12 cellular contexts compared by ENCODE assay signal in genomic region chr17:40094874-40095273, GRCh38. TPM values are rescaled to one million over a fixed set of nuclear protein-coding genes. Genes with fewer than 3 reads are reported as not detected.
DNase-seq lines count a peak whose midpoint lies in the region; ATAC-seq, FAIRE-seq and TF ChIP-seq lines count a peak whose summit lies in the region.
"Had no signal": no experiment of that assay in that cellular context is flagged by ENCODE, and none has a peak within 500 bp of the region (broad histone marks: within the 10 kb centered on the region; RNA-seq: fewer than 3 reads in every experiment).

No MANE protein-coding gene starts in this region.

- H3K9ac ChIP-seq in K562 (ENCODE audit: insufficient read depth in 1 of 2, low read depth in 2 of 2, low read length in 2 of 2): no peak overlapping the region

- H3K4me2 ChIP-seq in K562 (ENCODE audit: insufficient read depth, low read length): no peak overlapping the region

- TF ChIP-seq CTCF in K562 (IDR thresholded peaks at IDR 0.05 in 2 of 3, conservative IDR thresholded peaks at IDR 0.05 in 1 of 3; ENCODE audit: insufficient read depth in 2 of 3, low read depth in 1 of 3, low read length in 3 of 3) (no peak), thyroid gland (IDR thresholded peaks at IDR 0.05) (no peak)

- intact Hi-C loops in K562 (cut with micrococcal nuclease): no loop called here
- intact Hi-C loops in thyroid gland (cut with DNase I): loop anchor here (5.0 kb wide), 1 partner anchor 33 kb away; the partner anchor contains the start of gene THRA

- peaks cover 56% of the 10 kb centered on the region for H3K4me1 Mint-ChIP-seq in activated CD8-positive, alpha-beta memory T cell treated with anti-CD3 and anti-CD28 coated beads, Interleukin-2, amount 10 ng/mL, durations not matched to agents 7 days and 5 days

- no peak for TF ChIP-seq EP300 in K562 (IDR thresholded peaks at IDR 0.05; ENCODE audit: low read length)

- H3K9me3 ChIP-seq in K562 (replicated peaks; ENCODE audit: control insufficient read depth, insufficient read depth, low read depth, low read length): no peaks in the 10 kb centered on the region
- H3K9me3 ChIP-seq in muscle layer of duodenum (ENCODE audit: control insufficient read depth in 1 of 2, low read length in 2 of 2): no peaks in the 10 kb centered on the region
- H3K9me3 ChIP-seq in thyroid gland: no peaks in the 10 kb centered on the region

- POLR2A ChIA-PET in K562 (lab: Yijun Ruan, JAX): interaction anchor here (1.8 kb wide), 1 partner anchor 29 kb away, joined by 9 read pairs; no protein-coding TSS in a partner anchor

- in situ Hi-C loops in K562 (cut with MboI): no loop called here

- peaks cover 23% of the 10 kb centered on the region for H3K79me2 ChIP-seq in K562 (ENCODE audit: control insufficient read depth, insufficient read depth, low read length)

- no peak overlapping the region for H3K4me3 Mint-ChIP-seq in activated CD8-positive, alpha-beta memory T cell treated with anti-CD3 and anti-CD28 coated beads, Interleukin-2, amount 10 ng/mL, durations not matched to agents 7 days and 5 days
- H3K4me3 Mint-ChIP-seq: nephron had no signal

- no peak for TF ChIP-seq RAD21 in K562 (CRISPR knock-in tag; conservative IDR thresholded peaks at IDR 0.05 in 1 of 2, IDR thresholded peaks at IDR 0.05 in 1 of 2)

- peaks cover 27% of the 10 kb centered on the region for H3K36me3 Mint-ChIP-seq in activated CD8-positive, alpha-beta memory T cell treated with anti-CD3 and anti-CD28 coated beads, Interleukin-2, amount 10 ng/mL, durations not matched to agents 7 days and 5 days

- no peak for FAIRE-seq in K562 (lab: Jason Lieb, UNC)
- no peak for FAIRE-seq in GM12892 (lab: Jason Lieb, UNC)
- FAIRE-seq: endothelial cell of umbilical vein had no signal

- no peaks in the 10 kb centered on the region for H4K20me1 ChIP-seq in K562 (replicated peaks; ENCODE audit: control insufficient read depth, insufficient read depth, low read length)

- H3K4me3 ChIP-seq in K562: no peak overlapping the region
- H3K4me3 ChIP-seq in muscle layer of duodenum (ENCODE audit: low read depth in 1 of 2, low read length in 2 of 2): no peak overlapping the region
- H3K4me3 ChIP-seq in thyroid gland (replicated peaks in 1 of 3): no peak overlapping the region

- no peaks in the 10 kb centered on the region for H3K27me3 Mint-ChIP-seq in activated CD8-positive, alpha-beta memory T cell treated with anti-CD3 and anti-CD28 coated beads, Interleukin-2, amount 10 ng/mL, durations not matched to agents 7 days and 5 days

- DNase-seq in activated CD8-positive, alpha-beta memory T cell treated with anti-CD3 and anti-CD28 coated beads, Interleukin-2, amount 10 ng/mL, durations not matched to agents 7 days and 5 days: no peak
- DNase-seq in activated CD8-positive, alpha-beta memory T cell treated with anti-CD3 and anti-CD28 coated beads for 24 hours: no peak
- DNase-seq in K562 (ENCODE audit: extremely low read depth in 1 of 4, low spot score in 3 of 4): no peak
- no peak for DNase-seq in thyroid gland
- DNase-seq in hippocampal formation (lab: John Stamatoyannopoulos, UW): no peak
- no peak for DNase-seq in NCI-H2227 (lab: John Stamatoyannopoulos, UW; ENCODE audit: unreplicated experiment)
- no peak for DNase-seq in GM12892 (ENCODE audit: insufficient read length)
- DNase-seq: DMS79 treated with DMSO at 0.1 percent for 48 hours, NCI-H1694 had no signal

- H3K27ac ChIP-seq in K562 (ENCODE audit: extremely low read depth, low read depth, low read length) (no peak overlapping the region), muscle layer of duodenum (ENCODE audit: low read length) (peak overlapping the region; percentile 36), thyroid gland (peak overlapping the region; percentile 96 to 99 (median 99))

- no peak overlapping the region for H2AFZ ChIP-seq in K562 (ENCODE audit: low read depth, low read length)

- H3K27me3 ChIP-seq in K562 (ENCODE audit: control insufficient read depth in 2 of 2, insufficient read depth in 2 of 2, low read length in 2 of 2): no peaks in the 10 kb centered on the region
- H3K27me3 ChIP-seq in muscle layer of duodenum (ENCODE audit: low read depth, low read length): no peaks in the 10 kb centered on the region
- H3K27me3 ChIP-seq in thyroid gland: no peaks in the 10 kb centered on the region

- no peaks in the 10 kb centered on the region for H3K9me3 Mint-ChIP-seq in activated CD8-positive, alpha-beta memory T cell treated with anti-CD3 and anti-CD28 coated beads, Interleukin-2, amount 10 ng/mL, durations not matched to agents 7 days and 5 days (ENCODE audit: low read depth)
- H3K9me3 Mint-ChIP-seq: nephron had no signal

- CTCF ChIA-PET in activated CD8-positive, alpha-beta memory T cell treated with anti-CD3 and anti-CD28 coated beads, Interleukin-2, amount 10 ng/mL, durations not matched to agents 7 days and 5 days (lab: Charles Lee): interaction anchor here (1.3 to 9.5 kb wide), 6 partner anchors 9 to 97 kb away, joined by 3 to 164 read pairs (median 10); no protein-coding TSS in a partner anchor
- CTCF ChIA-PET in K562 (lab: Yijun Ruan, JAX; ENCODE audit: low intra/inter-chr PET ratio): no interaction called here

- peak overlapping the region; percentile 85 for H3K27ac Mint-ChIP-seq in activated CD8-positive, alpha-beta memory T cell treated with anti-CD3 and anti-CD28 coated beads, Interleukin-2, amount 10 ng/mL, durations not matched to agents 7 days and 5 days

- H3K36me3 ChIP-seq in K562 (ENCODE audit: control insufficient read depth, insufficient read depth, low read length): peaks cover 73% of the 10 kb centered on the region; the same call in 2 of the 3 replicates
- peaks cover 38 to 52% of the 10 kb centered on the region in 2 donors for H3K36me3 ChIP-seq in muscle layer of duodenum (ENCODE audit: control insufficient read depth in 1 of 2, insufficient read depth in 2 of 2, low read length in 2 of 2)
- peaks cover 36 to 40% of the 10 kb centered on the region in 2 donors for H3K36me3 ChIP-seq in thyroid gland

- TF ChIP-seq POLR2A in K562 (conservative IDR thresholded peaks at IDR 0.05): no peak
- TF ChIP-seq POLR2A in thyroid gland (IDR thresholded peaks at IDR 0.05): no peak
- TF ChIP-seq POLR2A in GM12892 (IDR thresholded peaks at IDR 0.05; ENCODE audit: low read depth, low read length): no peak

- peaks cover 4% of the 10 kb centered on the region for H3K9me1 ChIP-seq in K562 (ENCODE audit: control insufficient read depth, insufficient read depth, low read length)

- ATAC-seq in activated CD8-positive, alpha-beta memory T cell treated with anti-CD3 and anti-CD28 coated beads, Interleukin-2, amount 10 ng/mL, durations not matched to agents 7 days and 5 days: no peak
- ATAC-seq in K562: no peak

- H3K4me1 ChIP-seq in K562 (replicated peaks in 1 of 2; ENCODE audit: control insufficient read depth in 2 of 2, insufficient read depth in 2 of 2, low read length in 2 of 2) (peaks cover 21 to 48% of the 10 kb centered on the region in 2 experiments), muscle layer of duodenum (ENCODE audit: control insufficient read depth in 1 of 2, insufficient read depth in 2 of 2, low read length in 2 of 2) (peaks cover 27 to 83% of the 10 kb centered on the region in 2 donors), thyroid gland (peaks cover 41 to 77% of the 10 kb centered on the region in 2 donors)

- no TSS peak for BruUV-seq in K562 (replicated peaks; lab: Mats Ljungman, UMichigan)

- WGBS in K562 (ENCODE audit: insufficient coverage, low coverage, missing lambda C conversion rate): 91% methylated on average over 12 of the region's 14 CpGs
- 88% methylated on average over 14 of the region's 14 CpGs for WGBS in thyroid gland, 2 donors

RNA-seq across cellular contexts. Expression of gene NR1D1, which starts 5.5 kb away (rescaled TPM):
- 1 to 10 TPM; 3.3 to 4.8 TPM for total RNA-seq in activated CD8-positive, alpha-beta memory T cell treated with anti-CD3 and anti-CD28 coated beads, Interleukin-2, amount 10 ng/mL, durations not matched to agents 7 days and 5 days
- 2.3 and 7.8 TPM in 2 replicates for total RNA-seq in K562 (2011; cell fraction: chromatin; rRNA removed; ENCODE audit: low replicate concordance)
- total RNA-seq in K562 (2011; cell fraction: nucleolus; rRNA removed): 3.6 and 4.0 TPM in 2 replicates
- 3.1 and 3.2 TPM in 2 replicates for total RNA-seq in K562 (2011; cell fraction: nucleoplasm; rRNA removed)
- total RNA-seq in K562 (2014; rRNA removed) (0.78 and 1.00 TPM in 2 replicates), K562 (2014; rRNA removed; fragmentation: Illumina TruSeq; extraction: Trizol) (0.32 and 0.47 TPM in 2 replicates), K562 (2015; rRNA removed; fragmentation: Illumina TruSeq; extraction: Trizol) (0.65 and 1.2 TPM in 2 replicates), K562 (2021) (6.6 and 7.7 TPM in 2 replicates), thyroid gland (1 to 10 TPM; 3.4 to 9.9 (median 5.1) TPM)
- polyA plus RNA-seq in K562 (2011; rRNA removed) (0.25 and 0.41 TPM in 2 replicates), K562 (2014; fragmentation: Illumina TruSeq; extraction: Trizol) (4.7 and 6.9 TPM in 2 replicates), K562 (2014; fragmentation: Nextera tagmentation; extraction: Ambion mirVana) (under 1 TPM; 0.27 TPM), K562 (2014; rRNA removed) (1.4 and 2.0 TPM in 2 replicates)
- 0.21 and 0.89 TPM in 2 replicates for polyA plus RNA-seq in K562 (2011; cell fraction: cytosol; rRNA removed)
- polyA plus RNA-seq in K562 (2011; cell fraction: nucleus; rRNA removed): 1.3 and 5.0 TPM in 2 replicates
- 5.3 and 5.4 TPM in 2 replicates for polyA plus RNA-seq in K562 (2012)
- 0.42 and 0.63 TPM in 2 replicates for polyA minus RNA-seq in K562 (2011; rRNA and poly(A)+ RNA removed)
- 0.46 and 3.3 TPM in 2 replicates for polyA minus RNA-seq in K562 (2011; cell fraction: cytosol; rRNA and poly(A)+ RNA removed)
- 2.2 and 2.6 TPM in 2 replicates for polyA minus RNA-seq in K562 (2011; cell fraction: nucleus; rRNA and poly(A)+ RNA removed)
- 1.2 TPM for polyA plus RNA-seq in GM12892 (2012; ENCODE audit: missing spikeins)

RNA-seq across cellular contexts. Expression of gene MSL1, which starts 26.9 kb away (rescaled TPM):
- 10 to 100 TPM; 91.4 to 94.7 TPM for total RNA-seq in activated CD8-positive, alpha-beta memory T cell treated with anti-CD3 and anti-CD28 coated beads, Interleukin-2, amount 10 ng/mL, durations not matched to agents 7 days and 5 days
- 152 and 243 TPM in 2 replicates for total RNA-seq in K562 (2011; cell fraction: chromatin; rRNA removed; ENCODE audit: low replicate concordance)
- total RNA-seq in K562 (2011; cell fraction: nucleolus; rRNA removed): 80.5 and 93.3 TPM in 2 replicates
- 126 and 148 TPM in 2 replicates for total RNA-seq in K562 (2011; cell fraction: nucleoplasm; rRNA removed)
- total RNA-seq in K562 (2014; rRNA removed): 51.7 and 52.4 TPM in 2 replicates
- total RNA-seq in K562 (2014; rRNA removed; fragmentation: Illumina TruSeq; extraction: Trizol): 61.9 and 64.9 TPM in 2 replicates
- total RNA-seq in K562 (2015; rRNA removed; fragmentation: Illumina TruSeq; extraction: Trizol): 77.8 and 91.8 TPM in 2 replicates
- 48.6 and 61.8 TPM in 2 replicates for total RNA-seq in K562 (2021)
- 48.0 and 66.7 TPM in 2 replicates for polyA plus RNA-seq in K562 (2011; rRNA removed)
- polyA plus RNA-seq in K562 (2011; cell fraction: cytosol; rRNA removed): 15.6 and 17.6 TPM in 2 replicates
- 122 and 128 TPM in 2 replicates for polyA plus RNA-seq in K562 (2011; cell fraction: nucleus; rRNA removed)
- 40.1 and 52.3 TPM in 2 replicates for polyA plus RNA-seq in K562 (2012)
- polyA plus RNA-seq in K562 (2014; fragmentation: Illumina TruSeq; extraction: Trizol): 99.3 and 120 TPM in 2 replicates
- polyA plus RNA-seq in K562 (2014; fragmentation: Nextera tagmentation; extraction: Ambion mirVana): 10 to 100 TPM; 13.8 to 13.9 TPM
- 62.8 and 74.1 TPM in 2 replicates for polyA plus RNA-seq in K562 (2014; rRNA removed)
- 56.6 and 69.1 TPM in 2 replicates for polyA minus RNA-seq in K562 (2011; rRNA and poly(A)+ RNA removed)
- 16.1 and 30.2 TPM in 2 replicates for polyA minus RNA-seq in K562 (2011; cell fraction: cytosol; rRNA and poly(A)+ RNA removed)
- 40.7 and 50.6 TPM in 2 replicates for polyA minus RNA-seq in K562 (2011; cell fraction: nucleus; rRNA and poly(A)+ RNA removed)
- 100 to 1,000 TPM in 1 of 4 donors, 10 to 100 TPM in 3; 69.9 to 101 (median 80.4) TPM for total RNA-seq in thyroid gland
- polyA plus RNA-seq in GM12892 (2012; ENCODE audit: missing spikeins): 57.4 TPM

RNA-seq across cellular contexts. Expression of gene THRA, which starts 32.1 kb away (rescaled TPM):
- 1 to 10 TPM; 5.9 to 8.3 TPM for total RNA-seq in activated CD8-positive, alpha-beta memory T cell treated with anti-CD3 and anti-CD28 coated beads, Interleukin-2, amount 10 ng/mL, durations not matched to agents 7 days and 5 days
- total RNA-seq in K562 (2011; cell fraction: chromatin; rRNA removed; ENCODE audit: low replicate concordance): 10.8 and 15.6 TPM in 2 replicates
- total RNA-seq in K562 (2011; cell fraction: nucleolus; rRNA removed): 7.5 and 8.0 TPM in 2 replicates
- 10.3 and 15.7 TPM in 2 replicates for total RNA-seq in K562 (2011; cell fraction: nucleoplasm; rRNA removed)
- total RNA-seq in K562 (2014; rRNA removed) (13.8 and 18.9 TPM in 2 replicates), K562 (2014; rRNA removed; fragmentation: Illumina TruSeq; extraction: Trizol) (7.5 and 9.1 TPM in 2 replicates), K562 (2015; rRNA removed; fragmentation: Illumina TruSeq; extraction: Trizol) (12.2 and 13.2 TPM in 2 replicates), K562 (2021) (22.7 and 23.4 TPM in 2 replicates), thyroid gland (10 to 100 TPM; 34.0 to 52.9 (median 44.8) TPM)
- polyA plus RNA-seq in K562 (2011; rRNA removed) (8.3 and 9.3 TPM in 2 replicates), K562 (2014; fragmentation: Illumina TruSeq; extraction: Trizol) (19.7 and 21.6 TPM in 2 replicates), K562 (2014; fragmentation: Nextera tagmentation; extraction: Ambion mirVana) (under 1 TPM; 0.34 to 0.50 TPM), K562 (2014; rRNA removed) (12.7 and 13.8 TPM in 2 replicates)
- polyA plus RNA-seq in K562 (2011; cell fraction: cytosol; rRNA removed): 7.8 and 12.5 TPM in 2 replicates
- 7.3 and 15.8 TPM in 2 replicates for polyA plus RNA-seq in K562 (2011; cell fraction: nucleus; rRNA removed)
- polyA plus RNA-seq in K562 (2012): 20.0 TPM in 2 replicates
- 5.8 and 9.7 TPM in 2 replicates for polyA minus RNA-seq in K562 (2011; rRNA and poly(A)+ RNA removed)
- polyA minus RNA-seq in K562 (2011; cell fraction: cytosol; rRNA and poly(A)+ RNA removed): 6.3 and 7.9 TPM in 2 replicates
- 2.3 and 2.6 TPM in 2 replicates for polyA minus RNA-seq in K562 (2011; cell fraction: nucleus; rRNA and poly(A)+ RNA removed)
- 1.5 TPM for polyA plus RNA-seq in GM12892 (2012; ENCODE audit: missing spikeins)

RNA-seq across cellular contexts. Expression of gene MED24, which starts 40.7 kb away (rescaled TPM):
- 100 to 1,000 TPM in 1 of 2 experiments, 10 to 100 TPM in 1; 98.0 to 107 TPM for total RNA-seq in activated CD8-positive, alpha-beta memory T cell treated with anti-CD3 and anti-CD28 coated beads, Interleukin-2, amount 10 ng/mL, durations not matched to agents 7 days and 5 days
- total RNA-seq in K562 (2011; cell fraction: chromatin; rRNA removed; ENCODE audit: low replicate concordance): 361 and 745 TPM in 2 replicates
- 434 and 442 TPM in 2 replicates for total RNA-seq in K562 (2011; cell fraction: nucleolus; rRNA removed)
- total RNA-seq in K562 (2011; cell fraction: nucleoplasm; rRNA removed): 293 and 327 TPM in 2 replicates
- total RNA-seq in K562 (2014; rRNA removed) (40.0 and 50.2 TPM in 2 replicates), K562 (2014; rRNA removed; fragmentation: Illumina TruSeq; extraction: Trizol) (40.3 and 48.9 TPM in 2 replicates), K562 (2015; rRNA removed; fragmentation: Illumina TruSeq; extraction: Trizol) (48.2 and 53.5 TPM in 2 replicates), K562 (2021) (102 and 108 TPM in 2 replicates), thyroid gland (10 to 100 TPM; 37.1 to 68.4 (median 56.6) TPM)
- polyA plus RNA-seq in K562 (2011; rRNA removed) (76.3 and 110 TPM in 2 replicates), K562 (2014; fragmentation: Illumina TruSeq; extraction: Trizol) (117 and 129 TPM in 2 replicates), K562 (2014; fragmentation: Nextera tagmentation; extraction: Ambion mirVana) (1 to 10 TPM; 5.9 to 8.3 TPM), K562 (2014; rRNA removed) (73.3 and 74.8 TPM in 2 replicates)
- polyA plus RNA-seq in K562 (2011; cell fraction: cytosol; rRNA removed): 70.1 and 113 TPM in 2 replicates
- 331 and 574 TPM in 2 replicates for polyA plus RNA-seq in K562 (2011; cell fraction: nucleus; rRNA removed)
- 97.7 and 114 TPM in 2 replicates for polyA plus RNA-seq in K562 (2012)
- 79.0 and 96.5 TPM in 2 replicates for polyA minus RNA-seq in K562 (2011; rRNA and poly(A)+ RNA removed)
- 80.5 and 119 TPM in 2 replicates for polyA minus RNA-seq in K562 (2011; cell fraction: cytosol; rRNA and poly(A)+ RNA removed)
- polyA minus RNA-seq in K562 (2011; cell fraction: nucleus; rRNA and poly(A)+ RNA removed): 146 and 149 TPM in 2 replicates
- polyA plus RNA-seq in GM12892 (2012; ENCODE audit: missing spikeins): 47.6 TPM

RNA-seq across cellular contexts. Expression of gene CASC3, which starts 45.5 kb away (rescaled TPM):
- 10 to 100 TPM; 89.8 to 90.5 TPM for total RNA-seq in activated CD8-positive, alpha-beta memory T cell treated with anti-CD3 and anti-CD28 coated beads, Interleukin-2, amount 10 ng/mL, durations not matched to agents 7 days and 5 days
- total RNA-seq in K562 (2011; cell fraction: chromatin; rRNA removed; ENCODE audit: low replicate concordance): 240 and 242 TPM in 2 replicates
- total RNA-seq in K562 (2011; cell fraction: nucleolus; rRNA removed): 98.2 and 103 TPM in 2 replicates
- total RNA-seq in K562 (2011; cell fraction: nucleoplasm; rRNA removed): 184 and 228 TPM in 2 replicates
- 21.5 and 30.8 TPM in 2 replicates for total RNA-seq in K562 (2014; rRNA removed)
- total RNA-seq in K562 (2014; rRNA removed; fragmentation: Illumina TruSeq; extraction: Trizol): 38.2 and 38.7 TPM in 2 replicates
- total RNA-seq in K562 (2015; rRNA removed; fragmentation: Illumina TruSeq; extraction: Trizol): 34.4 and 36.5 TPM in 2 replicates
- total RNA-seq in K562 (2021): 57.5 and 61.1 TPM in 2 replicates
- 43.3 and 51.8 TPM in 2 replicates for polyA plus RNA-seq in K562 (2011; rRNA removed)
- polyA plus RNA-seq in K562 (2011; cell fraction: cytosol; rRNA removed): 29.1 and 32.3 TPM in 2 replicates
- 191 and 220 TPM in 2 replicates for polyA plus RNA-seq in K562 (2011; cell fraction: nucleus; rRNA removed)
- 48.8 and 57.5 TPM in 2 replicates for polyA plus RNA-seq in K562 (2012)
- 56.5 and 65.1 TPM in 2 replicates for polyA plus RNA-seq in K562 (2014; fragmentation: Illumina TruSeq; extraction: Trizol)
- polyA plus RNA-seq in K562 (2014; fragmentation: Nextera tagmentation; extraction: Ambion mirVana): 10 to 100 TPM; 12.5 to 16.9 TPM
- polyA plus RNA-seq in K562 (2014; rRNA removed): 35.2 and 38.9 TPM in 2 replicates
- 30.6 and 33.1 TPM in 2 replicates for polyA minus RNA-seq in K562 (2011; rRNA and poly(A)+ RNA removed)
- 13.3 and 20.1 TPM in 2 replicates for polyA minus RNA-seq in K562 (2011; cell fraction: cytosol; rRNA and poly(A)+ RNA removed)
- polyA minus RNA-seq in K562 (2011; cell fraction: nucleus; rRNA and poly(A)+ RNA removed): 26.1 and 31.4 TPM in 2 replicates
- 100 to 1,000 TPM in 1 of 4 donors, 10 to 100 TPM in 3; 88.2 to 103 (median 95.5) TPM for total RNA-seq in thyroid gland
- polyA plus RNA-seq in GM12892 (2012; ENCODE audit: missing spikeins): 49.2 TPM
